ENCODE assay signal across 27 cellular contexts in the genomic region with DNA sequence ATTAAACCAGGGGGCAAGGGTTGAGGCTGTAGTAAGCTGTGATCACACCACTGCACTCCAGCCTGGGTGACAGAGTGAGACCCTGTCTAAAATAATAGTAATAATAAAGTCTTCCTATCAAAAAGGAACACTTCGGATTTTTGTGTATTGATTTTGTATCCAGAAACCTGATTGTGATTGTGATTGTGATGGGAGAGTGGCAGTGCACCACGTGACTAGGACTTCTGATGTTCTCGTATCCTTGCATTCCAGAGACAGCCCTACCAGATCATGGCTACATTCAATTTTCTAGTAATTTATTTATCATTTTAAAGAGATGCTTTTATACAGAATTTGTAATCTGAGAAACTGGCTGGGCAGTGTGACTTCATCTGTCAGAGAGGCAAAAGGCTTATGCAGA.
"Had no signal": no experiment of that assay in that cellular context is flagged by ENCODE, and none has a peak within 500 bp of the region (broad histone marks: within the 10 kb centered on the region; RNA-seq: fewer than 3 reads in every experiment).

No MANE protein-coding gene starts in this region.

- H3K36me3 Mint-ChIP-seq: naive B cell; naive thymus-derived CD8-positive, alpha-beta T cell; natural killer cell treated with Interleukin-12 subunit alpha and Interleukin-12 subunit beta and Interleukin-15 and Interleukin-18, amount 100 ng/mL, for 72 hours; stimulated activated memory B cell treated with anti-CD40 and anti-IgM and Interleukin-4, amounts not matched to agents 10 μg/mL and 1 μg/mL and 100 μg/mL, for 72 hours; type B pancreatic cell had no signal

- DNase-seq: naive B cell; naive thymus-derived CD8-positive, alpha-beta T cell; occipital lobe; pancreas; psoas muscle; right cardiac atrium; sigmoid colon; small intestine; stimulated activated CD4-positive, alpha-beta T cell treated with anti-CD3 and anti-CD28 coated beads, Interleukin-12 subunit alpha, Interleukin-12 subunit beta, amount 100 ng/mL, for 4 hours; stimulated activated CD4-positive, alpha-beta T cell treated with anti-CD3 and anti-CD28 coated beads, Interleukin-1b, Interleukin-23, amount 100 ng/mL, for 48 hours; stimulated activated CD4-positive, alpha-beta T cell treated with anti-CD3 and anti-CD28 coated beads, Interleukin-4, amount 100 ng/mL, for 1 hour; stimulated activated CD4-positive, alpha-beta T cell treated with anti-CD3 and anti-CD28 coated beads, Interleukin-4, amount 100 ng/mL, for 4 hours; stimulated activated CD8-positive, alpha-beta memory T cell treated with anti-CD3 and anti-CD28 coated beads, Interleukin-4, amount 100 ng/mL, for 48 hours; stimulated activated naive CD4-positive, alpha-beta T cell; stimulated activated naive CD8-positive, alpha-beta T cell treated with anti-CD3 and anti-CD28 coated beads, Interleukin-15, amount 100 ng/mL, for 72 hours; stimulated activated naive CD8-positive, alpha-beta T cell treated with anti-CD3 and anti-CD28 coated beads, Interleukin-15, Interleukin-2, amounts not matched to agents 100 U/mL and 50 U/mL, for 24 hours; testis; transverse colon; upper lobe of right lung; uterus had no signal

- H3K27ac ChIP-seq: pancreas, psoas muscle, right lobe of liver, suprapubic skin, testis, tibial artery, transverse colon, upper lobe of right lung had no signal

- H3K4me3 Mint-ChIP-seq: natural killer cell treated with Interleukin-12 subunit alpha and Interleukin-12 subunit beta and Interleukin-15 and Interleukin-18, amount 100 ng/mL, for 72 hours; stimulated activated memory B cell treated with anti-CD40 and anti-IgM and Interleukin-4, amounts not matched to agents 10 μg/mL and 1 μg/mL and 100 μg/mL, for 72 hours; stimulated activated naive CD8-positive, alpha-beta T cell treated with anti-CD3 and anti-CD28 coated beads, Interleukin-15, amount 100 ng/mL, for 72 hours; type B pancreatic cell had no signal

- H3K27me3 Mint-ChIP-seq: natural killer cell treated with Interleukin-12 subunit alpha and Interleukin-12 subunit beta and Interleukin-15 and Interleukin-18, amount 100 ng/mL, for 72 hours; progenitor cell of endocrine pancreas; stimulated activated memory B cell treated with anti-CD40 and anti-IgM and Interleukin-4, amounts not matched to agents 10 μg/mL and 1 μg/mL and 100 μg/mL, for 72 hours; type B pancreatic cell had no signal

- H3K9me3 Mint-ChIP-seq: naive B cell; naive thymus-derived CD8-positive, alpha-beta T cell; natural killer cell treated with Interleukin-12 subunit alpha and Interleukin-12 subunit beta and Interleukin-15 and Interleukin-18, amount 100 ng/mL, for 72 hours; stimulated activated memory B cell treated with anti-CD40 and anti-IgM and Interleukin-4, amounts not matched to agents 10 μg/mL and 1 μg/mL and 100 μg/mL, for 72 hours; stimulated activated naive CD8-positive, alpha-beta T cell treated with anti-CD3 and anti-CD28 coated beads, Interleukin-15, amount 100 ng/mL, for 72 hours; type B pancreatic cell had no signal

- H3K9me3 ChIP-seq: pancreas, psoas muscle, right lobe of liver, sigmoid colon, suprapubic skin, testis, tibial artery, transverse colon, upper lobe of right lung, uterus had no signal

- H3K27me3 ChIP-seq: pancreas, right lobe of liver, sigmoid colon, suprapubic skin, testis, tibial artery, transverse colon, upper lobe of right lung, uterus had no signal

- H3K4me3 ChIP-seq: pancreas, psoas muscle, right lobe of liver, sigmoid colon, suprapubic skin, testis, tibial artery, transverse colon, upper lobe of right lung, uterus had no signal

- H3K36me3 ChIP-seq: pancreas, right lobe of liver, sigmoid colon, suprapubic skin, tibial artery, transverse colon, upper lobe of right lung, uterus had no signal

- H3K27ac Mint-ChIP-seq: naive B cell; naive thymus-derived CD8-positive, alpha-beta T cell; natural killer cell treated with Interleukin-12 subunit alpha and Interleukin-12 subunit beta and Interleukin-15 and Interleukin-18, amount 100 ng/mL, for 72 hours; stimulated activated naive CD8-positive, alpha-beta T cell treated with anti-CD3 and anti-CD28 coated beads, Interleukin-15, amount 100 ng/mL, for 72 hours; type B pancreatic cell had no signal

- ATAC-seq: naive thymus-derived CD8-positive, alpha-beta T cell; natural killer cell treated with Interleukin-12 subunit alpha and Interleukin-12 subunit beta and Interleukin-15 and Interleukin-18, amount 100 ng/mL, for 72 hours; pancreas; psoas muscle; right cardiac atrium; right lobe of liver; stimulated activated memory B cell treated with anti-CD40 and anti-IgM and Interleukin-4, amounts not matched to agents 10 μg/mL and 1 μg/mL and 100 μg/mL, for 72 hours; stimulated activated naive CD8-positive, alpha-beta T cell treated with anti-CD3 and anti-CD28 coated beads, Interleukin-15, amount 100 ng/mL, for 72 hours; stimulated activated naive CD8-positive, alpha-beta T cell treated with anti-CD3 and anti-CD28 coated beads, Interleukin-15, Interleukin-2, amounts not matched to agents 100 U/mL and 50 U/mL, for 24 hours had no signal
